8 cellular contexts compared by ENCODE assay signal in genomic region chr2:218896501-218897393, GRCh38. TPM values are rescaled to one million over a fixed set of nuclear protein-coding genes. Genes with fewer than 3 reads are reported as not detected.
DNase-seq lines count a peak whose midpoint lies in the region; ATAC-seq and TF ChIP-seq lines count a peak whose summit lies in the region.

No MANE protein-coding gene starts in this region.

- intact Hi-C loops in esophagus muscularis mucosa (cut with DNase I), result no loop called here
- intact Hi-C loops in uterus (cut with DNase I; ENCODE audit: low total_unique reads), result no loop called here

- peak; percentile 42 for DNase-seq in NCI-H345 (lab: John Stamatoyannopoulos, UW)
- no peak for DNase-seq in NCI-H345 treated with DMSO at 0.1 percent for 48 hours (lab: John Stamatoyannopoulos, UW; ENCODE audit: unreplicated experiment)
- peak; percentile 17 to 25 for DNase-seq in NCI-H1930 (lab: John Stamatoyannopoulos, UW)
- DNase-seq in activated CD8-positive, alpha-beta T cell treated with anti-CD3 and anti-CD28 coated beads, Interleukin-2, amount 10 ng/mL, durations not matched to agents 7 days and 5 days, result peak; percentile 82
- no peak for DNase-seq in esophagus muscularis mucosa (ENCODE audit: extremely low spot score)
- peak; percentile 80 to 87 for DNase-seq in stimulated activated CD4-positive, alpha-beta T cell treated with anti-CD3 and anti-CD28 coated beads, Interleukin-15, amount 100 ng/mL, for 48 hours (ENCODE audit: low read depth in 2 of 2)
- DNase-seq in uterus, result no peak

- H3K27me3 ChIP-seq in esophagus muscularis mucosa (peaks cover 3 to 100% (median 67%) of the 10 kb centered on the region in 4 donors), uterus (peaks cover 8 to 54% of the 10 kb centered on the region in 2 donors)

- no peaks in the 10 kb centered on the region for H3K9me3 Mint-ChIP-seq in activated CD8-positive, alpha-beta T cell treated with anti-CD3 and anti-CD28 coated beads, Interleukin-2, amount 10 ng/mL, durations not matched to agents 7 days and 5 days (ENCODE audit: insufficient read depth)

- H3K4me3 ChIP-seq in esophagus muscularis mucosa (peak overlapping the region in 3 of 4 donors; percentile 7 to 27 (median 14)), uterus (no peak overlapping the region)

- H3K36me3 ChIP-seq in esophagus muscularis mucosa (no peaks in the 10 kb centered on the region), uterus (no peaks in the 10 kb centered on the region)

- peak overlapping the region; percentile 30 for H3K4me3 Mint-ChIP-seq in activated CD8-positive, alpha-beta T cell treated with anti-CD3 and anti-CD28 coated beads, Interleukin-2, amount 10 ng/mL, durations not matched to agents 7 days and 5 days

- CTCF ChIA-PET in activated CD8-positive, alpha-beta T cell treated with anti-CD3 and anti-CD28 coated beads, Interleukin-2, amount 10 ng/mL, durations not matched to agents 7 days and 5 days (lab: Charles Lee), result interaction anchor here (0.8 to 10.3 kb wide), 14 partner anchors 12 to 398 kb away, joined by 3 to 930 read pairs (median 9); partner anchors contain the start of genes TTLL4, WNT10A and WNT6

- peaks cover 55% of the 10 kb centered on the region for H3K4me1 Mint-ChIP-seq in activated CD8-positive, alpha-beta T cell treated with anti-CD3 and anti-CD28 coated beads, Interleukin-2, amount 10 ng/mL, durations not matched to agents 7 days and 5 days (ENCODE audit: low read depth)

- TF ChIP-seq CTCF in esophagus muscularis mucosa (IDR thresholded peaks at IDR 0.05) (no peak), uterus (IDR thresholded peaks at IDR 0.05) (no peak)

- peak; percentile 70 for ATAC-seq in HG02852 (IDR thresholded peaks at IDR 0.05; ENCODE audit: unreplicated experiment)
- peak; percentile 69 for ATAC-seq in activated CD8-positive, alpha-beta T cell treated with anti-CD3 and anti-CD28 coated beads, Interleukin-2, amount 10 ng/mL, durations not matched to agents 7 days and 5 days

- H3K4me1 ChIP-seq in esophagus muscularis mucosa, result peaks cover 27 to 43% (median 42%) of the 10 kb centered on the region in 4 donors
- H3K4me1 ChIP-seq in uterus, result peaks cover 0 to 26% of the 10 kb centered on the region in 2 donors

- WGBS in esophagus muscularis mucosa, result 3% methylated on average over 11 of the region's 40 CpGs

- H3K27me3 Mint-ChIP-seq in activated CD8-positive, alpha-beta T cell treated with anti-CD3 and anti-CD28 coated beads, Interleukin-2, amount 10 ng/mL, durations not matched to agents 7 days and 5 days (ENCODE audit: low read depth), result peaks cover 52% of the 10 kb centered on the region

- H3K27ac Mint-ChIP-seq in activated CD8-positive, alpha-beta T cell treated with anti-CD3 and anti-CD28 coated beads, Interleukin-2, amount 10 ng/mL, durations not matched to agents 7 days and 5 days, result no peak overlapping the region

- TF ChIP-seq POLR2A in esophagus muscularis mucosa (IDR thresholded peaks at IDR 0.05; ENCODE audit: low read depth) (no peak), uterus (IDR thresholded peaks at IDR 0.05) (no peak)

- H3K9me3 ChIP-seq in esophagus muscularis mucosa (no peaks in the 10 kb centered on the region), uterus (no peaks in the 10 kb centered on the region)

- no peak for TF ChIP-seq EP300 in esophagus muscularis mucosa (IDR thresholded peaks at IDR 0.05)

- no peaks in the 10 kb centered on the region for H3K36me3 Mint-ChIP-seq in activated CD8-positive, alpha-beta T cell treated with anti-CD3 and anti-CD28 coated beads, Interleukin-2, amount 10 ng/mL, durations not matched to agents 7 days and 5 days (ENCODE audit: low read depth)

- POLR2A ChIA-PET in activated CD8-positive, alpha-beta T cell treated with anti-CD3 and anti-CD28 coated beads, Interleukin-2, amount 10 ng/mL, durations not matched to agents 7 days and 5 days (lab: Charles Lee), result interaction anchor here (0.9 to 4.2 kb wide), 4 partner anchors 13 to 20 kb away, joined by 4 to 31 read pairs (median 8); partner anchors contain the start of gene WNT10A

- no peak overlapping the region for H3K27ac ChIP-seq in esophagus muscularis mucosa (replicated peaks in 1 of 4)
- H3K27ac ChIP-seq in uterus, result no peak overlapping the region

RNA-seq across cellular contexts. Expression of gene WNT10A, which starts 16.1 kb away (rescaled TPM):
- not detected for total RNA-seq in activated CD8-positive, alpha-beta T cell treated with anti-CD3 and anti-CD28 coated beads, Interleukin-2, amount 10 ng/mL, durations not matched to agents 7 days and 5 days
- total RNA-seq in esophagus muscularis mucosa (under 1 TPM in 1 of 4 donors, not detected in 3; 0.17 TPM), uterus (under 1 TPM in 2 of 4 donors, not detected in 2; 0.15 to 0.97 TPM)

RNA-seq across cellular contexts. Expression of gene WNT6, which starts 37.1 kb away (rescaled TPM):
- total RNA-seq in activated CD8-positive, alpha-beta T cell treated with anti-CD3 and anti-CD28 coated beads, Interleukin-2, amount 10 ng/mL, durations not matched to agents 7 days and 5 days, result not detected
- total RNA-seq in esophagus muscularis mucosa, result 10 to 100 TPM in 2 of 4 donors, 1 to 10 TPM in 2; 2.9 to 14.3 (median 8.0) TPM
- 1 to 10 TPM in 3 of 4 donors, not detected in 1; 1.0 to 2.1 (median 1.9) TPM for total RNA-seq in uterus

Comparison
In these comparisons a context has a peak if more than half of its experiments do, and no peak if none do; other contexts are left out.
1. DNase-seq: peak in NCI-H345 (single experiment), NCI-H1930 (2 of 2), activated CD8-positive, alpha-beta T cell treated with anti-CD3 and anti-CD28 coated beads, Interleukin-2, amount 10 ng/mL, durations not matched to agents 7 days and 5 days (single experiment) and stimulated activated CD4-positive, alpha-beta T cell treated with anti-CD3 and anti-CD28 coated beads, Interleukin-15, amount 100 ng/mL, for 48 hours (2 of 2); none in NCI-H345 treated with DMSO at 0.1 percent for 48 hours (single experiment), esophagus muscularis mucosa (single experiment) and uterus (0 of 2).
2. H3K4me3 ChIP-seq: peak in esophagus muscularis mucosa (3 of 4); none in uterus (0 of 2).